Comparison of ENCODE assay signal across 1 cellular context in genomic region chr7:154051643-154052530, GRCh38. TPM values are rescaled to one million over a fixed set of nuclear protein-coding genes. Genes with fewer than 3 reads are reported as not detected.
"Had no signal": no experiment of that assay in that cellular context is flagged by ENCODE, and none has a peak within 500 bp of the region (broad histone marks: within the 10 kb centered on the region; RNA-seq: fewer than 3 reads in every experiment).

DPP6 (plus strand) TSS chr7:154052398.

RNA-seq across cellular contexts. Expression of gene DPP6, which starts in this region (rescaled TPM):
- total RNA-seq: activated T-helper 2 cell treated with anti-CD3 and anti-CD28 coated beads, Interferon-gamma antibody, Interleukin-2, Interleukin-4, amounts not matched to agents 10 μg/mL and 5 μg/mL and 100 μg/mL, durations not matched to agents 14 hours and 24 hours and 36 hours had no signal
